8 cellular contexts compared by ENCODE assay signal in the genomic region with DNA sequence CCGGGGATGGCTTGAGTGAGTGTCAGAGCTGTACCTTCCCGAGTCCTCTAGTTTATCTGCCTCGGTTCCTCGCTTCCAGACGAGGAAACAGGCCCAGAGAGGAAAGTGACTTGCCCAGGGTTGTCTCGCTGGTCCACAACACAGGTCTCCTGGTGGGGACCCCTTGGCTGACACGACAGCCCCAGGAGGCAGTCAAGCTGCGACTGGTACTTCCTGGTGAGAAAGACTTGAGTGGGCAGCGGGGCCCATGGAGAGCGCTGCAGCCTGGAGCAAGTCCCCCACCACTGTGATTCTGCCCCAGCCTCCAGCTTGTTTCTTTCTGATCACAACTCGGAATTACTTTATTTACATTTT.
A peak's percentile ranks its signal among the peaks of the same experiment; 100 is the strongest.
DNase-seq lines count a peak whose midpoint lies in the region; ATAC-seq and TF ChIP-seq lines count a peak whose summit lies in the region.

No MANE protein-coding gene starts in this region.

- ATAC-seq in GM18517 (IDR thresholded peaks at IDR 0.05; ENCODE audit: unreplicated experiment), result peak; percentile 18
- ATAC-seq in HG02973 (IDR thresholded peaks at IDR 0.05; ENCODE audit: unreplicated experiment), result peak; percentile 15
- peak; percentile 15 for ATAC-seq in activated naive CD8-positive, alpha-beta T cell treated with anti-CD3 and anti-CD28 coated beads, Interleukin-2, amount 50 U/mL, for 24 hours
- no peak for ATAC-seq in HG02610 (IDR thresholded peaks at IDR 0.05; ENCODE audit: unreplicated experiment)

- H3K36me3 ChIP-seq in neutrophil, result no peaks in the 10 kb centered on the region

- no peaks in the 10 kb centered on the region for H3K9me3 Mint-ChIP-seq in activated naive CD8-positive, alpha-beta T cell treated with anti-CD3 and anti-CD28 coated beads, Interleukin-2, amount 50 U/mL, for 24 hours

- H3K9me3 ChIP-seq in neutrophil, result no peaks in the 10 kb centered on the region

- peaks cover 21% of the 10 kb centered on the region for H3K27me3 Mint-ChIP-seq in activated naive CD8-positive, alpha-beta T cell treated with anti-CD3 and anti-CD28 coated beads, Interleukin-2, amount 50 U/mL, for 24 hours

- H3K27me3 ChIP-seq in neutrophil, result peaks cover 79% of the 10 kb centered on the region

- H3K4me1 ChIP-seq in neutrophil (ENCODE audit: control insufficient read depth in 1 of 2, insufficient read depth in 1 of 2, low read depth in 1 of 2, low read length in 1 of 2), result peaks cover 17 to 22% of the 10 kb centered on the region in 2 experiments

- H3K27ac Mint-ChIP-seq in activated naive CD8-positive, alpha-beta T cell treated with anti-CD3 and anti-CD28 coated beads, Interleukin-2, amount 50 U/mL, for 24 hours, result no peak overlapping the region

- H3K4me1 Mint-ChIP-seq in activated naive CD8-positive, alpha-beta T cell treated with anti-CD3 and anti-CD28 coated beads, Interleukin-2, amount 50 U/mL, for 24 hours, result peaks cover 27% of the 10 kb centered on the region

- H3K36me3 Mint-ChIP-seq in activated naive CD8-positive, alpha-beta T cell treated with anti-CD3 and anti-CD28 coated beads, Interleukin-2, amount 50 U/mL, for 24 hours (ENCODE audit: low read depth), result no peaks in the 10 kb centered on the region

- H3K4me3 ChIP-seq in neutrophil (ENCODE audit: low read depth in 1 of 2, low read length in 1 of 2), result peak overlapping the region in 1 of 2 experiments; percentile 56

- DNase-seq in activated naive CD8-positive, alpha-beta T cell treated with anti-CD3 and anti-CD28 coated beads, Interleukin-2, amount 50 U/mL, for 24 hours, result peak; percentile 4
- no peak for DNase-seq in DMS 273 (lab: John Stamatoyannopoulos, UW; ENCODE audit: unreplicated experiment)
- no peak for DNase-seq in NCI-H187 treated with DMSO at 0.1 percent for 48 hours (lab: John Stamatoyannopoulos, UW)
- DNase-seq in hippocampal formation (lab: John Stamatoyannopoulos, UW), result no peak

- H3K4me3 Mint-ChIP-seq in activated naive CD8-positive, alpha-beta T cell treated with anti-CD3 and anti-CD28 coated beads, Interleukin-2, amount 50 U/mL, for 24 hours, result peak overlapping the region; percentile 85

- TF ChIP-seq CTCF in neutrophil (IDR thresholded peaks at IDR 0.05), result no peak

- H3K27ac ChIP-seq in neutrophil, result peak overlapping the region; percentile 18
